In genomic region chr6:25130518-25130917, GRCh38 we compare ENCODE assay signal across 18 cellular contexts.
DNase-seq lines count a peak whose midpoint lies in the region; FAIRE-seq and TF ChIP-seq lines count a peak whose summit lies in the region.
"Had no signal": no experiment of that assay in that cellular context is flagged by ENCODE, and none has a peak within 500 bp of the region (broad histone marks: within the 10 kb centered on the region; RNA-seq: fewer than 3 reads in every experiment).

No MANE protein-coding gene starts in this region.

- peaks cover 9% of the 10 kb centered on the region for H3F3A ChIP-seq in MM.1S (ENCODE audit: insufficient read depth, low read length)

- no peaks in the 10 kb centered on the region for H3K27me3 ChIP-seq in MM.1S (replicated peaks; ENCODE audit: insufficient read depth, low read length)
- no peaks in the 10 kb centered on the region for H3K27me3 ChIP-seq in skeletal muscle tissue (ENCODE audit: control insufficient read depth in 3 of 3, insufficient read depth in 3 of 3, low read length in 3 of 3)
- H3K27me3 ChIP-seq: gastroesophageal sphincter, SJSA1 had no signal

- no peak for TF ChIP-seq CTCF in MM.1S (IDR thresholded peaks at IDR 0.05; ENCODE audit: low read length)

- H3K9ac ChIP-seq in MM.1S (ENCODE audit: low read length) (no peak overlapping the region), skeletal muscle tissue (ENCODE audit: low read depth in 1 of 3, low read length in 3 of 3) (no peak overlapping the region)

- no peak overlapping the region for H2AFZ ChIP-seq in MM.1S (ENCODE audit: low read length)

- H3K4me2 ChIP-seq in MM.1S (ENCODE audit: low read depth, low read length), result no peak overlapping the region

- H3K4me1 ChIP-seq in MM.1S (ENCODE audit: low read length) (0 out of 2 replicates have a peak, but pooled peaks cover 13% of the 10 kb centered on the region), skeletal muscle tissue (ENCODE audit: control insufficient read depth in 3 of 3, insufficient read depth in 3 of 3, low read length in 3 of 3) (no peaks in the 10 kb centered on the region)
- H3K4me1 ChIP-seq: SJSA1 had no signal

- no peaks in the 10 kb centered on the region for H3K9me2 ChIP-seq in MM.1S (replicated peaks; ENCODE audit: insufficient read depth, low read length)

- H3K27ac ChIP-seq in MM.1S (ENCODE audit: low read length) (peak overlapping the region; percentile 10; the same call in 1 of the 2 replicates), skeletal muscle tissue (ENCODE audit: low read depth, low read length) (peak overlapping the region; percentile 9)
- H3K27ac ChIP-seq: 22Rv1, gastroesophageal sphincter, SJSA1 had no signal

- no peaks in the 10 kb centered on the region for H3K9me3 ChIP-seq in MM.1S (replicated peaks; ENCODE audit: insufficient read depth, low read length)
- no peaks in the 10 kb centered on the region for H3K9me3 ChIP-seq in skeletal muscle tissue (ENCODE audit: control insufficient read depth in 3 of 3, low read length in 3 of 3)
- H3K9me3 ChIP-seq: gastroesophageal sphincter had no signal

- peaks cover 73% of the 10 kb centered on the region for H3K79me2 ChIP-seq in MM.1S (ENCODE audit: low read length)

- H3K36me3 ChIP-seq in MM.1S (replicated peaks; ENCODE audit: insufficient read depth, low read length) (peaks cover 15% of the 10 kb centered on the region; the same call in 1 of the 2 replicates), skeletal muscle tissue (ENCODE audit: control insufficient read depth in 3 of 3, insufficient read depth in 3 of 3, low read length in 3 of 3) (peaks cover 0 to 2% (median 0%) of the 10 kb centered on the region in 3 donors)
- H3K36me3 ChIP-seq: SJSA1 had no signal

- no peaks in the 10 kb centered on the region for H4K20me1 ChIP-seq in MM.1S (ENCODE audit: insufficient read depth, low read length)

- no peak overlapping the region for H3K4me3 ChIP-seq in MM.1S (ENCODE audit: low read length)
- H3K4me3 ChIP-seq in skeletal muscle tissue (ENCODE audit: low read length in 3 of 3), result no peak overlapping the region
- H3K4me3 ChIP-seq: SJSA1 had no signal

- peak; percentile 91 for FAIRE-seq in endometrium (lab: Jason Lieb, UNC)
- FAIRE-seq: TTC549 had no signal

- DNase-seq in NOMO-1 (lab: John Stamatoyannopoulos, UW; ENCODE audit: unreplicated experiment in 2 of 2) (peak; percentile 29 to 32), NOMO-1 treated with dmso at 0.1 percent for 144 hours (lab: John Stamatoyannopoulos, UW; ENCODE audit: unreplicated experiment) (no peak), MM.1S (no peak), germinal center (ENCODE audit: low spot score) (no peak), HuH-7.5 (ENCODE audit: low spot score) (no peak), hypothalamus (lab: John Stamatoyannopoulos, UW) (no peak)
- DNase-seq: activated T-cell treated with anti-CD3 and anti-CD28 coated beads, Interleukin-2, amount 50 U/mL, for 48 hours; CD4-positive, alpha-beta memory T cell; NCI-H1930; NCI-H510A treated with DMSO at 0.1 percent for 48 hours; stimulated activated CD4-positive, alpha-beta T cell treated with anti-CD3 and anti-CD28 coated beads, Interleukin-1b, Interleukin-23, amount 100 ng/mL, for 48 hours; substantia nigra had no signal

Comparison
In these comparisons a context has a peak if more than half of its experiments do, and no peak if none do; other contexts are left out.
1. DNase-seq: peak in NOMO-1 (2 of 2); none in NOMO-1 treated with dmso at 0.1 percent for 144 hours (single experiment), MM.1S (single experiment), germinal center (single experiment), HuH-7.5 (single experiment) and hypothalamus (0 of 51).